ENCODE assay signal across 14 cellular contexts in genomic region chr5:54360089-54360488, GRCh38. TPM values are rescaled to one million over a fixed set of nuclear protein-coding genes. Genes with fewer than 3 reads are reported as not detected.
DNase-seq lines count a peak whose midpoint lies in the region; ATAC-seq and TF ChIP-seq lines count a peak whose summit lies in the region.
"Had no signal": no experiment of that assay in that cellular context is flagged by ENCODE, and none has a peak within 500 bp of the region (broad histone marks: within the 10 kb centered on the region; RNA-seq: fewer than 3 reads in every experiment).

No MANE protein-coding gene starts in this region.

- H3K4me3 Mint-ChIP-seq in chondrocyte (ENCODE audit: unreplicated experiment): peak overlapping the region; percentile 37
- H3K4me3 Mint-ChIP-seq in activated CD4-positive, alpha-beta memory T cell treated with anti-CD3 and anti-CD28 coated beads, Interleukin-2, amount 10 ng/mL, durations not matched to agents 7 days and 5 days: no peak overlapping the region
- H3K4me3 Mint-ChIP-seq: activated naive CD8-positive, alpha-beta T cell treated with anti-CD3 and anti-CD28 coated beads, Interleukin-2, amount 10 ng/mL, durations not matched to agents 7 days and 5 days had no signal

- in situ Hi-C loops in ACHN (cut with HindIII; ENCODE audit: low pct_ligation_motif_present, low pct_unique_long_range_greater_than_20kb, low sequenced_read_pairs): no loop called here

- ATAC-seq in HG02938 (IDR thresholded peaks at IDR 0.05; ENCODE audit: unreplicated experiment): no peak

- DNase-seq in ACHN (peak; percentile 14), HT1080 (ENCODE audit: low read depth) (peak; percentile 88), chondrocyte (ENCODE audit: low spot score) (no peak), kidney epithelial cell (ENCODE audit: low read depth) (peak; percentile 57), NCI-H774 (lab: John Stamatoyannopoulos, UW) (no peak), D341Med (ENCODE audit: low spot score) (no peak)
- no peak for DNase-seq in activated CD4-positive, alpha-beta memory T cell treated with anti-CD3 and anti-CD28 coated beads, Interleukin-2, amount 10 ng/mL, durations not matched to agents 7 days and 5 days
- DNase-seq: activated naive CD8-positive, alpha-beta T cell treated with anti-CD3 and anti-CD28 coated beads, Interleukin-2, amount 10 ng/mL, durations not matched to agents 7 days and 5 days; AML-193; KBM-7; NCI-H2171 had no signal

- no peaks in the 10 kb centered on the region for H3K27me3 Mint-ChIP-seq in chondrocyte (ENCODE audit: low read depth)
- peaks cover 22% of the 10 kb centered on the region for H3K27me3 Mint-ChIP-seq in activated CD4-positive, alpha-beta memory T cell treated with anti-CD3 and anti-CD28 coated beads, Interleukin-2, amount 10 ng/mL, durations not matched to agents 7 days and 5 days

- H3K36me3 Mint-ChIP-seq in chondrocyte (ENCODE audit: low read depth): no peaks in the 10 kb centered on the region
- H3K36me3 Mint-ChIP-seq in activated CD4-positive, alpha-beta memory T cell treated with anti-CD3 and anti-CD28 coated beads, Interleukin-2, amount 10 ng/mL, durations not matched to agents 7 days and 5 days (ENCODE audit: low read depth): no peaks in the 10 kb centered on the region

- H3K4me3 ChIP-seq in kidney epithelial cell (ENCODE audit: low read depth, low read length): no peak overlapping the region
- H3K4me3 ChIP-seq: SJCRH30, skin epidermis had no signal

- H3K27ac Mint-ChIP-seq in chondrocyte (ENCODE audit: unreplicated experiment): peak overlapping the region; percentile 92
- H3K27ac Mint-ChIP-seq in activated CD4-positive, alpha-beta memory T cell treated with anti-CD3 and anti-CD28 coated beads, Interleukin-2, amount 10 ng/mL, durations not matched to agents 7 days and 5 days: no peak overlapping the region
- H3K27ac Mint-ChIP-seq: activated naive CD8-positive, alpha-beta T cell treated with anti-CD3 and anti-CD28 coated beads, Interleukin-2, amount 10 ng/mL, durations not matched to agents 7 days and 5 days had no signal

- H3K27me3 ChIP-seq in kidney epithelial cell (ENCODE audit: control insufficient read depth, insufficient read depth, low read length): no peaks in the 10 kb centered on the region
- H3K27me3 ChIP-seq: SJCRH30 had no signal

- H3K9me3 Mint-ChIP-seq in chondrocyte (ENCODE audit: low read depth): peaks cover 8% of the 10 kb centered on the region
- H3K9me3 Mint-ChIP-seq in activated CD4-positive, alpha-beta memory T cell treated with anti-CD3 and anti-CD28 coated beads, Interleukin-2, amount 10 ng/mL, durations not matched to agents 7 days and 5 days: peaks cover 2% of the 10 kb centered on the region

- POLR2A ChIA-PET in activated CD4-positive, alpha-beta memory T cell treated with anti-CD3 and anti-CD28 coated beads, Interleukin-2, amount 10 ng/mL, durations not matched to agents 7 days and 5 days (lab: Charles Lee): no interaction called here

- TF ChIP-seq CTCF in chondrocyte (IDR thresholded peaks at IDR 0.05): no peak
- no peak for TF ChIP-seq CTCF in kidney epithelial cell (IDR thresholded peaks at IDR 0.05; ENCODE audit: insufficient read depth, low read length, poor library complexity, severe bottlenecking)

- peaks cover 48% of the 10 kb centered on the region for H3K4me1 Mint-ChIP-seq in chondrocyte (ENCODE audit: low read depth)
- H3K4me1 Mint-ChIP-seq in activated CD4-positive, alpha-beta memory T cell treated with anti-CD3 and anti-CD28 coated beads, Interleukin-2, amount 10 ng/mL, durations not matched to agents 7 days and 5 days: no peaks in the 10 kb centered on the region
- H3K4me1 Mint-ChIP-seq: activated naive CD8-positive, alpha-beta T cell treated with anti-CD3 and anti-CD28 coated beads, Interleukin-2, amount 10 ng/mL, durations not matched to agents 7 days and 5 days had no signal

- CTCF ChIA-PET in activated CD4-positive, alpha-beta memory T cell treated with anti-CD3 and anti-CD28 coated beads, Interleukin-2, amount 10 ng/mL, durations not matched to agents 7 days and 5 days (lab: Charles Lee): no interaction called here

- no peaks in the 10 kb centered on the region for H3K36me3 ChIP-seq in kidney epithelial cell (ENCODE audit: control insufficient read depth, insufficient read depth, low read length)
- H3K36me3 ChIP-seq: SJCRH30 had no signal

RNA-seq across cellular contexts. Expression of gene ARL15, which starts 49.7 kb away (rescaled TPM):
- 7.2 and 7.9 TPM in 2 replicates for total RNA-seq in HT1080 (2014; rRNA removed; shearing (Covaris generic))
- polyA plus RNA-seq in HT1080 (2015; cell fraction: cytosol; rRNA removed): 9.7 and 11.8 TPM in 2 replicates
- polyA plus RNA-seq in HT1080 (2015; cell fraction: nucleus; rRNA removed): 5.8 and 7.3 TPM in 2 replicates
- 13.7 to 32.9 TPM (median 14.0 TPM) in 3 replicates for total RNA-seq in chondrocyte
- total RNA-seq in kidney epithelial cell: 9.7 and 12.0 TPM in 2 replicates
- 10 to 100 TPM; 13.5 to 13.8 TPM for total RNA-seq in activated CD4-positive, alpha-beta memory T cell treated with anti-CD3 and anti-CD28 coated beads, Interleukin-2, amount 10 ng/mL, durations not matched to agents 7 days and 5 days

Comparison
In these comparisons a context has a peak if more than half of its experiments do, and no peak if none do; other contexts are left out.
1. DNase-seq: peak in ACHN (single experiment), HT1080 (single experiment) and kidney epithelial cell (single experiment); none in chondrocyte (single experiment), NCI-H774 (single experiment), activated CD4-positive, alpha-beta memory T cell treated with anti-CD3 and anti-CD28 coated beads, Interleukin-2, amount 10 ng/mL, durations not matched to agents 7 days and 5 days (single experiment) and D341Med (single experiment).